9 cellular contexts compared by ENCODE assay signal in the genomic region with DNA sequence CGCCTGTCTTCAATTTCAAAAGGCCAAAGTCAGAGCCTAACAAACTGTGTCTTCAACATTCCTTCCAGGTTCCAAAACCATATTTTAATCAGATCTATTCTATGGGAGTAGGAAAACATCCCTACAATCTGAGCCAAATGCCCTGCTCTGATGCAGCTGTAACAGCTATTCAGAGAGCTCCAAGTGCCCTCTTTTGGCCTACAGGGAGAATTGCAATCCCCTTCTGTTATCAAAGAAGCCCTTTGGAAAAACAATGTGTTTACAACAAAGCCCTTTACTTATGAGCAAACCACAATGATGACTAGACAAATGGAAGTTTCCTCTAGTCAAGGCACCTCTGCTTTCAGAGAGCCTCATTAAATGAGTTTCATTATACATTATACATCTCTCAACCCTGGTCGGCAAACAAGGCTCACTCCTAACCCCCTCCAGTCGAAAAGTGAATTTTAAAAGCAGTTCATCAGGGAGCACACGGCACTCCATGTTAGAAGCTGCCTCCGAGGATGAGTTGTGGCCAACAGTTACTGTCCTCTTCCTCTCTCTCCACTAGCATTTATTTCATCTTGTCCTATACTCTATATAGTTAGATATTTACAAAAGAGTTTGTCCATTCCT. TPM values are rescaled to one million over a fixed set of nuclear protein-coding genes. Genes with fewer than 3 reads are reported as not detected.
DNase-seq lines count a peak whose midpoint lies in the region; ATAC-seq, FAIRE-seq and TF ChIP-seq lines count a peak whose summit lies in the region.
"Had no signal": no experiment of that assay in that cellular context is flagged by ENCODE, and none has a peak within 500 bp of the region (broad histone marks: within the 10 kb centered on the region; RNA-seq: fewer than 3 reads in every experiment).

No MANE protein-coding gene starts in this region.

- H4K20me1 ChIP-seq in PC-9 (ENCODE audit: insufficient read depth), result no peaks in the 10 kb centered on the region

- H3K4me3 ChIP-seq in PC-9, result no peak overlapping the region

- no TSS peak for BruUV-seq in PC-9 (replicated peaks; lab: Mats Ljungman, UMichigan)

- H3K4me1 Mint-ChIP-seq in endothelial cell (ENCODE audit: unreplicated experiment) (no peaks in the 10 kb centered on the region), nephron (peaks cover 5% of the 10 kb centered on the region), immature natural killer cell (no peaks in the 10 kb centered on the region)

- intact Hi-C loops in PC-9 (cut with micrococcal nuclease; ENCODE audit: unreplicated experiment), result no loop called here

- POLR2A ChIA-PET in PC-9 (lab: Charles Lee; ENCODE audit: unreplicated experiment), result interaction anchor here (0.7 to 0.9 kb wide), 2 partner anchors 13 to 30 kb away, joined by 7 read pairs; no protein-coding TSS in a partner anchor

- H3K4me3 Mint-ChIP-seq in endothelial cell (ENCODE audit: unreplicated experiment), result no peak overlapping the region
- H3K4me3 Mint-ChIP-seq in nephron, result no peak overlapping the region
- no peak overlapping the region for H3K4me3 Mint-ChIP-seq in immature natural killer cell
- H3K4me3 Mint-ChIP-seq: CD4-positive, CD25-positive, alpha-beta regulatory T cell had no signal

- CTCF ChIA-PET in PC-9 (lab: Charles Lee), result interaction anchor here (0.6 to 1.0 kb wide), 2 partner anchors 12 to 1868 kb away, joined by 3 read pairs; no protein-coding TSS in a partner anchor

- H3K27me3 ChIP-seq in PC-9 (ENCODE audit: insufficient read depth, low read depth), result no peaks in the 10 kb centered on the region

- no peaks in the 10 kb centered on the region for H3K79me2 ChIP-seq in PC-9 (ENCODE audit: low read depth)

- H3K36me3 Mint-ChIP-seq in endothelial cell (ENCODE audit: low read depth, unreplicated experiment), result no peaks in the 10 kb centered on the region
- H3K36me3 Mint-ChIP-seq in nephron (ENCODE audit: low read depth), result no peaks in the 10 kb centered on the region
- no peaks in the 10 kb centered on the region for H3K36me3 Mint-ChIP-seq in immature natural killer cell
- H3K36me3 Mint-ChIP-seq: CD4-positive, CD25-positive, alpha-beta regulatory T cell had no signal

- TF ChIP-seq POLR2A in GM12891 (IDR thresholded peaks at IDR 0.05; ENCODE audit: low read depth, low read length), result no peak

- ATAC-seq in HG02938 (IDR thresholded peaks at IDR 0.05; ENCODE audit: unreplicated experiment), result peak; percentile 58

- no peak overlapping the region for H3K4me2 ChIP-seq in PC-9

- no peaks in the 10 kb centered on the region for H3K9me3 ChIP-seq in PC-9 (ENCODE audit: insufficient read depth, low read depth)

- no peaks in the 10 kb centered on the region for H3F3A ChIP-seq in PC-9 (ENCODE audit: insufficient read depth, low read depth)

- no peaks in the 10 kb centered on the region for H3K9me3 Mint-ChIP-seq in endothelial cell (ENCODE audit: unreplicated experiment)
- H3K9me3 Mint-ChIP-seq in nephron, result no peaks in the 10 kb centered on the region
- no peaks in the 10 kb centered on the region for H3K9me3 Mint-ChIP-seq in immature natural killer cell
- H3K9me3 Mint-ChIP-seq: CD4-positive, CD25-positive, alpha-beta regulatory T cell had no signal

- H3K9me2 ChIP-seq in PC-9 (ENCODE audit: insufficient read depth), result no peaks in the 10 kb centered on the region

- no peak overlapping the region for H2AFZ ChIP-seq in PC-9

- H3K36me3 ChIP-seq in PC-9 (ENCODE audit: low read depth), result no peaks in the 10 kb centered on the region

- no peak overlapping the region for H3K27ac ChIP-seq in PC-9

- no peaks in the 10 kb centered on the region for H3K4me1 ChIP-seq in PC-9 (replicated peaks; ENCODE audit: insufficient read depth)

- no peak overlapping the region for H3K27ac Mint-ChIP-seq in endothelial cell (ENCODE audit: unreplicated experiment)
- H3K27ac Mint-ChIP-seq in nephron, result peak overlapping the region in 2 of 3 experiments; percentile 6 to 16
- no peak overlapping the region for H3K27ac Mint-ChIP-seq in immature natural killer cell
- H3K27ac Mint-ChIP-seq: CD4-positive, CD25-positive, alpha-beta regulatory T cell had no signal

- no peak for FAIRE-seq in GM12891 (lab: Jason Lieb, UNC)

- DNase-seq in NCI-H1436 (lab: John Stamatoyannopoulos, UW) (peak; percentile 28), NCI-H1436 treated with DMSO at 0.1 percent for 48 hours (lab: John Stamatoyannopoulos, UW) (no peak), PC-9 (peak in 1 of 2 experiments; percentile 14), endothelial cell (ENCODE audit: low spot score) (no peak), immature natural killer cell (no peak), GM12891 (ENCODE audit: insufficient read length, low spot score) (no peak)

- H3K27me3 Mint-ChIP-seq in endothelial cell (ENCODE audit: unreplicated experiment), result peaks cover 1% of the 10 kb centered on the region
- no peaks in the 10 kb centered on the region for H3K27me3 Mint-ChIP-seq in nephron (ENCODE audit: low read depth)
- peaks cover 1 to 5% (median 2%) of the 10 kb centered on the region in 3 donors for H3K27me3 Mint-ChIP-seq in immature natural killer cell (ENCODE audit: low read depth in 3 of 3)

- TF ChIP-seq CTCF in PC-9 (conservative IDR thresholded peaks at IDR 0.05), result peak; percentile 78
- peak; percentile 23 for TF ChIP-seq CTCF in endothelial cell (IDR thresholded peaks at IDR 0.05; ENCODE audit: unreplicated experiment)
- TF ChIP-seq CTCF in nephron (IDR thresholded peaks at IDR 0.05; ENCODE audit: unreplicated experiment in 3 of 3), result peak; percentile 86 to 92 (median 91)

TF ChIP-seq in GM12891, 5 proteins besides CTCF, POLR2A, EP300 and RAD21:
- TF ChIP-seq PAX5 (IDR thresholded peaks at IDR 0.05; ENCODE audit: insufficient read depth, low read length, severe bottlenecking) (no peak), SPI1 (IDR thresholded peaks at IDR 0.05; ENCODE audit: low read depth, low read length) (no peak), TAF1 (IDR thresholded peaks at IDR 0.05; ENCODE audit: low read depth, low read length) (no peak)

RNA-seq across cellular contexts. Expression of a gene that starts 42.6 kb away (rescaled TPM):
- total RNA-seq in PC-9 (2021) (0.35 TPM in 1 of 2 replicates, not detected in the other), endothelial cell (ENCODE audit: unreplicated experiment) (not detected)
- not detected for polyA plus RNA-seq in immature natural killer cell
- polyA plus RNA-seq in GM12891 (2012; ENCODE audit: low read depth, missing spikeins), result not detected
- total RNA-seq: CD4-positive, CD25-positive, alpha-beta regulatory T cell had no signal
- polyA plus RNA-seq: CD4-positive, CD25-positive, alpha-beta regulatory T cell had no signal

Comparison
In these comparisons a context has a peak if more than half of its experiments do, and no peak if none do; other contexts are left out.
1. CTCF ChIP-seq: peak in every context shown above with its lines; median percentile 91 in nephron; 78 in PC-9; 23 in endothelial cell.
2. H3K27ac Mint-ChIP-seq: peak in nephron (2 of 3); none in endothelial cell (single experiment) and immature natural killer cell (0 of 6).